Comparison of ENCODE assay signal across 17 cellular contexts in genomic region chr3:126979076-126979628, GRCh38.
"Had no signal": no experiment of that assay in that cellular context is flagged by ENCODE, and none has a peak within 500 bp of the region (broad histone marks: within the 10 kb centered on the region; RNA-seq: fewer than 3 reads in every experiment).

No MANE protein-coding gene starts in this region.

- ATAC-seq: activated CD8-positive, alpha-beta T cell treated with anti-CD3 and anti-CD28 coated beads for 36 hours; left colon; naive thymus-derived CD4-positive, alpha-beta T cell; stimulated activated naive CD8-positive, alpha-beta T cell treated with anti-CD3 and anti-CD28 coated beads, Interleukin-15, Interleukin-2, amounts not matched to agents 100 U/mL and 50 U/mL, for 24 hours had no signal

- H3K27ac Mint-ChIP-seq: activated CD8-positive, alpha-beta T cell treated with anti-CD3 and anti-CD28 coated beads for 36 hours; progenitor cell of endocrine pancreas had no signal

- H3K27me3 ChIP-seq: suprapubic skin, upper lobe of left lung had no signal

- FAIRE-seq: endometrium had no signal

- H3K27ac ChIP-seq: esophagus muscularis mucosa, suprapubic skin, upper lobe of left lung, VCaP had no signal

- H3K4me3 ChIP-seq: esophagus muscularis mucosa, lung, suprapubic skin, upper lobe of left lung had no signal

- H3K36me3 ChIP-seq: esophagus muscularis mucosa, suprapubic skin, upper lobe of left lung had no signal

- H3K4me3 Mint-ChIP-seq: activated CD8-positive, alpha-beta T cell treated with anti-CD3 and anti-CD28 coated beads for 36 hours had no signal

- DNase-seq: activated CD8-positive, alpha-beta memory T cell treated with anti-CD3 and anti-CD28 coated beads, Interleukin-2, amount 50 U/mL, for 4 hours; activated CD8-positive, alpha-beta T cell treated with anti-CD3 and anti-CD28 coated beads for 36 hours; activated naive CD4-positive, alpha-beta T cell; aorta; left colon; naive thymus-derived CD4-positive, alpha-beta T cell; nucleus accumbens; stimulated activated CD4-positive, alpha-beta T cell treated with anti-CD3 and anti-CD28 coated beads, Interleukin-12 subunit alpha, Interleukin-12 subunit beta, amount 100 ng/mL, for 4 hours; stimulated activated naive CD8-positive, alpha-beta T cell treated with anti-CD3 and anti-CD28 coated beads, Interleukin-15, Interleukin-2, amounts not matched to agents 100 U/mL and 50 U/mL, for 24 hours; T-helper 9 cell had no signal
